Comparison of ENCODE assay signal across 8 cellular contexts in genomic region chr16:69340095-69340644, GRCh38. TPM values are rescaled to one million over a fixed set of nuclear protein-coding genes. Genes with fewer than 3 reads are reported as not detected.
DNase-seq lines count a peak whose midpoint lies in the region; ATAC-seq, FAIRE-seq and TF ChIP-seq lines count a peak whose summit lies in the region.

No MANE protein-coding gene starts in this region.

- peaks cover 6% of the 10 kb centered on the region; the same call in 1 of the 2 replicates for H3K79me1 ChIP-seq in H1 (ENCODE audit: low read depth, low read length)
- peaks cover 14% of the 10 kb centered on the region for H3K79me1 ChIP-seq in neuronal stem cell (ENCODE audit: low read depth, low read length)

- POLR2A ChIA-PET in PC-9 (lab: Charles Lee; ENCODE audit: unreplicated experiment) (interaction anchor here (0.7 kb wide), 1 partner anchor 283 kb away, joined by 4 read pairs; no protein-coding TSS in a partner anchor), H1 (lab: Charles Lee; ENCODE audit: partially characterized antibody) (interaction anchor here (1.0 to 29.8 kb wide), 9 partner anchors 8 to 171 kb away, joined by 3 to 497 read pairs (median 3); partner anchors contain the start of genes PDF, SNTB2, TMED6 and VPS4A)

- H2BK120ac ChIP-seq in H1 (replicated peaks; ENCODE audit: low read depth, low read length) (no peak overlapping the region), neuronal stem cell (ENCODE audit: low read depth, low read length) (no peak overlapping the region)

- no peak for TF ChIP-seq RAD21 in H1 (IDR thresholded peaks at IDR 0.05 in 1 of 2, conservative IDR thresholded peaks at IDR 0.05 in 1 of 2; ENCODE audit: low read depth in 2 of 2, low read length in 2 of 2)

- H3K36me3 ChIP-seq in PC-9 (ENCODE audit: low read depth) (peaks cover 26% of the 10 kb centered on the region), H1 (ENCODE audit: control insufficient read depth in 2 of 4, insufficient read depth in 4 of 4, low read length in 3 of 4) (peaks cover 20 to 47% (median 28%) of the 10 kb centered on the region in 4 experiments), neuronal stem cell (replicated peaks in 1 of 2; ENCODE audit: control insufficient read depth in 2 of 2, insufficient read depth in 2 of 2, low read length in 2 of 2) (peaks cover 19 to 69% of the 10 kb centered on the region in 2 donors)

- no peak overlapping the region for H2BK20ac ChIP-seq in H1 (ENCODE audit: low read length)

- CTCF ChIA-PET in PC-9 (lab: Charles Lee) (no interaction called here), H1 (lab: Charles Lee; ENCODE audit: partially characterized antibody) (interaction anchor here (0.6 to 1.3 kb wide), 7 partner anchors 12 to 216 kb away, joined by 3 to 4 read pairs (median 3); partner anchors contain the start of gene TMED6)

- H3K18ac ChIP-seq in H1 (ENCODE audit: extremely low read depth, low read length) (no peak overlapping the region), neuronal stem cell (ENCODE audit: low read length) (peak overlapping the region; percentile 84)

- H4K8ac ChIP-seq in H1 (ENCODE audit: extremely low read depth, insufficient read depth, low read length), result peak overlapping the region; percentile 83; the same call in 1 of the 2 replicates
- H4K8ac ChIP-seq in neuronal stem cell (ENCODE audit: low read depth, low read length), result no peak overlapping the region

- BruUV-seq in PC-9 (replicated peaks; lab: Mats Ljungman, UMichigan), result TSS peak; percentile 53

- no peak for TF ChIP-seq POLR2A in H1 (IDR thresholded peaks at IDR 0.05; ENCODE audit: control extremely low read depth in 1 of 2, low read depth in 2 of 2, low read length in 2 of 2)

- no peaks in the 10 kb centered on the region for H3K9me2 ChIP-seq in PC-9 (ENCODE audit: insufficient read depth)

- H2BK12ac ChIP-seq in H1 (ENCODE audit: low read depth, low read length) (no peak overlapping the region), neuronal stem cell (ENCODE audit: low read length) (no peak overlapping the region)

- no peak overlapping the region for H4K5ac ChIP-seq in H1 (ENCODE audit: insufficient read length, low read depth, low read length)

- peak overlapping the region; percentile 73 for H3K27ac ChIP-seq in PC-9
- peak overlapping the region; percentile 56; the same call in 1 of the 2 replicates for H3K27ac ChIP-seq in H1 (ENCODE audit: low read depth, low read length)
- no peak overlapping the region for H3K27ac ChIP-seq in neuronal stem cell (replicated peaks; ENCODE audit: low read length)

- H3K9ac ChIP-seq in H1 (replicated peaks in 1 of 4; ENCODE audit: extremely low read depth in 1 of 4, low read depth in 3 of 4, low read length in 3 of 4) (peak overlapping the region; percentile 67 to 93 (median 91)), neuronal stem cell (ENCODE audit: low read depth, low read length, poor library complexity) (peak overlapping the region; percentile 92)

- peaks cover 48% of the 10 kb centered on the region for H3K79me2 ChIP-seq in PC-9 (ENCODE audit: low read depth)
- H3K79me2 ChIP-seq in H1 (ENCODE audit: control insufficient read depth in 1 of 2, insufficient read depth in 2 of 2, low read length in 2 of 2), result peaks cover 12 to 43% of the 10 kb centered on the region in 2 experiments

- H3K4ac ChIP-seq in H1 (replicated peaks; ENCODE audit: insufficient read length, low read depth, low read length), result no peak overlapping the region
- no peak overlapping the region for H3K4ac ChIP-seq in neuronal stem cell (ENCODE audit: low read length)

- WGBS in H1 (ENCODE audit: extremely low coverage in 1 of 2, insufficient coverage in 1 of 2, insufficient read length in 1 of 2, insufficient replicate concordance in 2 of 2, low coverage in 1 of 2, low lambda C conversion rate in 2 of 2, missing lambda C conversion rate in 1 of 2), 2 experiments, result 18% methylated on average over 15 of the region's 16 CpGs; no CpG with 5 or more reads in 1 of the 2 experiments
- WGBS in neuronal stem cell (ENCODE audit: extremely low coverage in 2 of 2, insufficient read length in 2 of 2, insufficient replicate concordance in 1 of 2), 2 donors, result no CpG with 5 or more reads among the region's 16 CpGs

- DNase-seq in PC-9 (no peak), H1 (ENCODE audit: low read depth in 1 of 2, low spot score in 2 of 2) (no peak), neuronal stem cell (ENCODE audit: low spot score) (no peak), NCI-H1105 treated with DMSO at 0.1 percent for 48 hours (lab: John Stamatoyannopoulos, UW) (no peak)

- H3K9me3 ChIP-seq in PC-9 (ENCODE audit: insufficient read depth, low read depth) (no peaks in the 10 kb centered on the region), H1 (ENCODE audit: insufficient read depth in 2 of 2, low read depth in 1 of 2, low read length in 1 of 2) (no peaks in the 10 kb centered on the region), neuronal stem cell (replicated peaks in 1 of 2; ENCODE audit: control insufficient read depth in 2 of 2, insufficient read depth in 1 of 2, low read depth in 1 of 2, low read length in 2 of 2) (no peaks in the 10 kb centered on the region)

- H3K14ac ChIP-seq in H1 (ENCODE audit: insufficient read length), result no peak overlapping the region
- H3K14ac ChIP-seq in neuronal stem cell (ENCODE audit: low read length), result no peak overlapping the region

- H3K4me1 ChIP-seq in PC-9 (replicated peaks; ENCODE audit: insufficient read depth) (peaks cover 16% of the 10 kb centered on the region), H1 (replicated peaks in 1 of 4; ENCODE audit: control insufficient read depth in 3 of 4, insufficient read depth in 4 of 4, low read length in 3 of 4) (peaks cover 0 to 9% (median 3%) of the 10 kb centered on the region in 4 experiments; a peak in 4 of 7 replicates), neuronal stem cell (ENCODE audit: control insufficient read depth in 2 of 2, insufficient read depth in 1 of 2, low read depth in 1 of 2, low read length in 2 of 2) (peaks cover 7 to 13% of the 10 kb centered on the region in 2 donors)

- peak overlapping the region; percentile 84 for H2AFZ ChIP-seq in PC-9
- no peak overlapping the region for H2AFZ ChIP-seq in H1 (ENCODE audit: low read length)
- peak overlapping the region; percentile 85 for H2AFZ ChIP-seq in neuronal stem cell (ENCODE audit: low read length)

- no peak for TF ChIP-seq CTCF in PC-9 (conservative IDR thresholded peaks at IDR 0.05)
- no peak; a peak in 1 of 4 replicates for TF ChIP-seq CTCF in H1 (IDR thresholded peaks at IDR 0.05; ENCODE audit: control extremely low read depth in 1 of 3, insufficient read depth in 1 of 3, low read depth in 1 of 3, low read length in 3 of 3)

- peak overlapping the region; percentile 57; the same call in 1 of the 2 replicates for H2BK5ac ChIP-seq in H1 (ENCODE audit: low read depth, low read length)
- H2BK5ac ChIP-seq in neuronal stem cell (ENCODE audit: low read length), result no peak overlapping the region

- peak overlapping the region; percentile 84 for H3K56ac ChIP-seq in H1 (replicated peaks; ENCODE audit: insufficient read length, low read depth, low read length)

- H3K27me3 ChIP-seq in PC-9 (ENCODE audit: insufficient read depth, low read depth), result no peaks in the 10 kb centered on the region
- H3K27me3 ChIP-seq in H1 (replicated peaks in 1 of 4; ENCODE audit: control insufficient read depth in 3 of 4, extremely low read depth in 1 of 4, insufficient read depth in 3 of 4, low read length in 3 of 4), result no peaks in the 10 kb centered on the region
- no peaks in the 10 kb centered on the region for H3K27me3 ChIP-seq in neuronal stem cell (ENCODE audit: control insufficient read depth in 3 of 3, insufficient read depth in 3 of 3, low read depth in 1 of 3, low read length in 3 of 3)

- no peak overlapping the region for H4K91ac ChIP-seq in H1 (replicated peaks; ENCODE audit: insufficient read length, low read length)
- H4K91ac ChIP-seq in neuronal stem cell (ENCODE audit: low read depth, low read length, poor library complexity), result no peak overlapping the region

- H3K23me2 ChIP-seq in H1 (ENCODE audit: low read depth, low read length), result peaks cover 5% of the 10 kb centered on the region; the same call in 1 of the 2 replicates

- intact Hi-C loops in PC-9 (cut with micrococcal nuclease; ENCODE audit: unreplicated experiment), result no loop called here

- ATAC-seq in HG02642 (IDR thresholded peaks at IDR 0.05; ENCODE audit: poor library complexity, unreplicated experiment) (no peak), GM18498 (IDR thresholded peaks at IDR 0.05; ENCODE audit: unreplicated experiment) (no peak), GM19395 (IDR thresholded peaks at IDR 0.05; ENCODE audit: unreplicated experiment) (no peak)

- H3K4me3 ChIP-seq in GM08714 (ENCODE audit: low read length) (peak overlapping the region; percentile 95), PC-9 (peak overlapping the region; percentile 88), H1 (ENCODE audit: extremely low read depth in 1 of 4, insufficient read depth in 2 of 4, low read depth in 3 of 4, low read length in 4 of 4) (peak overlapping the region; percentile 71 to 98 (median 92)), neuronal stem cell (ENCODE audit: low read length in 2 of 2) (peak overlapping the region; percentile 72 to 87)

- peaks cover 48% of the 10 kb centered on the region for H3F3A ChIP-seq in PC-9 (ENCODE audit: insufficient read depth, low read depth)

- H2BK15ac ChIP-seq in H1 (ENCODE audit: low read length) (no peak overlapping the region), neuronal stem cell (ENCODE audit: low read length) (no peak overlapping the region)

- FAIRE-seq in H1 (lab: Jason Lieb, UNC), result no peak

- H3K23ac ChIP-seq in H1 (ENCODE audit: insufficient read length) (no peak overlapping the region), neuronal stem cell (ENCODE audit: low read depth, low read length, poor library complexity) (peak overlapping the region; percentile 47)

- H3K4me2 ChIP-seq in PC-9, result peak overlapping the region; percentile 86
- peak overlapping the region; percentile 87 to 97 for H3K4me2 ChIP-seq in H1 (ENCODE audit: insufficient read depth in 1 of 2, low read depth in 2 of 2, low read length in 2 of 2)
- peak overlapping the region; percentile 99 for H3K4me2 ChIP-seq in neuronal stem cell (ENCODE audit: insufficient read depth, low read length, poor library complexity, severe bottlenecking)

- TF ChIP-seq EP300 in H1 (IDR thresholded peaks at IDR 0.05; ENCODE audit: borderline replicate concordance in 1 of 2, low read depth in 2 of 2, low read length in 2 of 2), result no peak

- no peak overlapping the region for H2AK5ac ChIP-seq in H1 (ENCODE audit: low read depth, low read length)
- H2AK5ac ChIP-seq in neuronal stem cell (ENCODE audit: low read depth, low read length), result peak overlapping the region; percentile 65

- H4K20me1 ChIP-seq in PC-9 (ENCODE audit: insufficient read depth) (0 out of 2 replicates have a peak, but pooled peaks cover 4% of the 10 kb centered on the region), H1 (replicated peaks in 1 of 2; ENCODE audit: control insufficient read depth in 1 of 2, insufficient read depth in 2 of 2, low read length in 2 of 2) (peaks cover 0 to 2% of the 10 kb centered on the region in 2 experiments)

RNA-seq across cellular contexts. Expression of gene NIP7, which starts 0.6 kb away (rescaled TPM):
- 23.6 and 29.5 TPM in 2 replicates for total RNA-seq in PC-9 (2021)
- 52.1 and 52.2 TPM in 2 replicates for total RNA-seq in H1 (2021; fragmentation: NEBNext Ultra II Directional; extraction: Animal tissue kit (Norgen Biotek cat#: 25700))
- 10.5 and 14.5 TPM in 2 replicates for polyA plus RNA-seq in H1 (2011; rRNA removed)
- polyA plus RNA-seq in H1 (2011; cell fraction: cytosol; rRNA removed), result 19.2 TPM
- 6.5 TPM for polyA plus RNA-seq in H1 (2011; cell fraction: nucleus; rRNA removed)
- polyA plus RNA-seq in H1 (2012, experiment 1 of 2), result 24.2 to 41.0 TPM (median 29.1 TPM) in 4 replicates
- polyA plus RNA-seq in H1 (2012, experiment 2 of 2), result 7.5 TPM
- polyA plus RNA-seq in H1 (2013, experiment 1 of 2), result 39.7 TPM
- polyA plus RNA-seq in H1 (2013, experiment 2 of 2), result 40.2 TPM
- 17.8 and 26.5 TPM in 2 replicates for polyA minus RNA-seq in H1 (2011; rRNA and poly(A)+ RNA removed)
- 11.9 TPM for polyA minus RNA-seq in H1 (2011; cell fraction: cytosol; rRNA and poly(A)+ RNA removed)
- polyA minus RNA-seq in H1 (2011; cell fraction: nucleus; rRNA and poly(A)+ RNA removed), result 19.7 TPM
- polyA plus RNA-seq in neuronal stem cell (2013, experiment 1 of 2), result 21.6 TPM
- polyA plus RNA-seq in neuronal stem cell (2013, experiment 2 of 2), result 21.4 TPM

RNA-seq across cellular contexts. Expression of gene COG8, which starts 0.8 kb away (rescaled TPM):
- total RNA-seq in PC-9 (2021), result 39.9 and 41.9 TPM in 2 replicates
- 55.4 and 55.6 TPM in 2 replicates for total RNA-seq in H1 (2021; fragmentation: NEBNext Ultra II Directional; extraction: Animal tissue kit (Norgen Biotek cat#: 25700))
- polyA plus RNA-seq in H1 (2011; rRNA removed), result 49.1 and 60.9 TPM in 2 replicates
- polyA plus RNA-seq in H1 (2011; cell fraction: cytosol; rRNA removed), result 51.7 TPM
- 66.6 TPM for polyA plus RNA-seq in H1 (2011; cell fraction: nucleus; rRNA removed)
- polyA plus RNA-seq in H1 (2012, experiment 1 of 2), result 32.4 to 36.9 TPM (median 34.4 TPM) in 4 replicates
- polyA plus RNA-seq in H1 (2012, experiment 2 of 2), result 41.0 TPM
- polyA plus RNA-seq in H1 (2013, experiment 1 of 2), result 32.4 TPM
- 29.5 TPM for polyA plus RNA-seq in H1 (2013, experiment 2 of 2)
- polyA minus RNA-seq in H1 (2011; rRNA and poly(A)+ RNA removed), result 76.0 and 83.9 TPM in 2 replicates
- 39.5 TPM for polyA minus RNA-seq in H1 (2011; cell fraction: cytosol; rRNA and poly(A)+ RNA removed)
- 70.1 TPM for polyA minus RNA-seq in H1 (2011; cell fraction: nucleus; rRNA and poly(A)+ RNA removed)
- polyA plus RNA-seq in neuronal stem cell (2013, experiment 1 of 2), result 28.2 TPM
- polyA plus RNA-seq in neuronal stem cell (2013, experiment 2 of 2), result 27.7 TPM

RNA-seq across cellular contexts. Expression of gene PDF, which starts 9.8 kb away (rescaled TPM):
- 16.7 and 20.3 TPM in 2 replicates for total RNA-seq in PC-9 (2021)
- total RNA-seq in H1 (2021; fragmentation: NEBNext Ultra II Directional; extraction: Animal tissue kit (Norgen Biotek cat#: 25700)), result 23.6 and 23.9 TPM in 2 replicates
- polyA plus RNA-seq in H1 (2011; rRNA removed), result 17.7 and 19.3 TPM in 2 replicates
- polyA plus RNA-seq in H1 (2011; cell fraction: cytosol; rRNA removed), result 24.1 TPM
- polyA plus RNA-seq in H1 (2011; cell fraction: nucleus; rRNA removed), result 14.3 TPM
- polyA plus RNA-seq in H1 (2012, experiment 1 of 2), result 3.7 to 14.4 TPM (median 11.4 TPM) in 4 replicates
- 6.7 TPM for polyA plus RNA-seq in H1 (2012, experiment 2 of 2)
- 14.2 TPM for polyA plus RNA-seq in H1 (2013, experiment 1 of 2)
- 14.9 TPM for polyA plus RNA-seq in H1 (2013, experiment 2 of 2)
- polyA minus RNA-seq in H1 (2011; rRNA and poly(A)+ RNA removed), result 2.4 and 3.7 TPM in 2 replicates
- polyA minus RNA-seq in H1 (2011; cell fraction: cytosol; rRNA and poly(A)+ RNA removed), result 9.5 TPM
- 17.2 TPM for polyA minus RNA-seq in H1 (2011; cell fraction: nucleus; rRNA and poly(A)+ RNA removed)
- polyA plus RNA-seq in neuronal stem cell (2013, experiment 1 of 2), result 4.5 TPM
- polyA plus RNA-seq in neuronal stem cell (2013, experiment 2 of 2), result 4.6 TPM

RNA-seq across cellular contexts. Expression of gene TMED6, which starts 11.4 kb away (rescaled TPM):
- total RNA-seq in PC-9 (2021), result 0.59 TPM in 1 of 2 replicates, not detected in the other
- total RNA-seq in H1 (2021; fragmentation: NEBNext Ultra II Directional; extraction: Animal tissue kit (Norgen Biotek cat#: 25700)), result 0.94 TPM in 1 of 2 replicates, not detected in the other
- not detected in 2 replicates for polyA plus RNA-seq in H1 (2011; rRNA removed)
- not detected for polyA plus RNA-seq in H1 (2011; cell fraction: cytosol; rRNA removed)
- polyA plus RNA-seq in H1 (2011; cell fraction: nucleus; rRNA removed), result 0.13 TPM
- 0.29 to 0.83 TPM (median 0.65 TPM) in 3 of 4 replicates, not detected in the other for polyA plus RNA-seq in H1 (2012, experiment 1 of 2)
- polyA plus RNA-seq in H1 (2012, experiment 2 of 2), result not detected
- not detected for polyA plus RNA-seq in H1 (2013, experiment 1 of 2)
- 0.07 TPM for polyA plus RNA-seq in H1 (2013, experiment 2 of 2)
- polyA minus RNA-seq in H1 (2011; rRNA and poly(A)+ RNA removed), result not detected in 2 replicates
- not detected for polyA minus RNA-seq in H1 (2011; cell fraction: cytosol; rRNA and poly(A)+ RNA removed)
- polyA minus RNA-seq in H1 (2011; cell fraction: nucleus; rRNA and poly(A)+ RNA removed), result not detected
- polyA plus RNA-seq in neuronal stem cell (2013, experiment 1 of 2), result not detected
- 0.04 TPM for polyA plus RNA-seq in neuronal stem cell (2013, experiment 2 of 2)

RNA-seq across cellular contexts. Expression of gene VPS4A, which starts 29.0 kb away (rescaled TPM):
- total RNA-seq in PC-9 (2021), result 25.4 and 26.7 TPM in 2 replicates
- total RNA-seq in H1 (2021; fragmentation: NEBNext Ultra II Directional; extraction: Animal tissue kit (Norgen Biotek cat#: 25700)), result 24.1 and 26.6 TPM in 2 replicates
- 14.1 and 19.0 TPM in 2 replicates for polyA plus RNA-seq in H1 (2011; rRNA removed)
- polyA plus RNA-seq in H1 (2011; cell fraction: cytosol; rRNA removed), result 17.5 TPM
- 44.3 TPM for polyA plus RNA-seq in H1 (2011; cell fraction: nucleus; rRNA removed)
- 40.5 to 48.2 TPM (median 43.7 TPM) in 4 replicates for polyA plus RNA-seq in H1 (2012, experiment 1 of 2)
- 35.4 TPM for polyA plus RNA-seq in H1 (2012, experiment 2 of 2)
- polyA plus RNA-seq in H1 (2013, experiment 1 of 2), result 29.0 TPM
- polyA plus RNA-seq in H1 (2013, experiment 2 of 2), result 28.7 TPM
- polyA minus RNA-seq in H1 (2011; rRNA and poly(A)+ RNA removed), result 10.6 and 15.4 TPM in 2 replicates
- polyA minus RNA-seq in H1 (2011; cell fraction: cytosol; rRNA and poly(A)+ RNA removed), result 7.6 TPM
- polyA minus RNA-seq in H1 (2011; cell fraction: nucleus; rRNA and poly(A)+ RNA removed), result 18.0 TPM
- polyA plus RNA-seq in neuronal stem cell (2013, experiment 1 of 2), result 33.8 TPM
- polyA plus RNA-seq in neuronal stem cell (2013, experiment 2 of 2), result 33.7 TPM
